ENCODE assay signal across 27 cellular contexts in the genomic region with DNA sequence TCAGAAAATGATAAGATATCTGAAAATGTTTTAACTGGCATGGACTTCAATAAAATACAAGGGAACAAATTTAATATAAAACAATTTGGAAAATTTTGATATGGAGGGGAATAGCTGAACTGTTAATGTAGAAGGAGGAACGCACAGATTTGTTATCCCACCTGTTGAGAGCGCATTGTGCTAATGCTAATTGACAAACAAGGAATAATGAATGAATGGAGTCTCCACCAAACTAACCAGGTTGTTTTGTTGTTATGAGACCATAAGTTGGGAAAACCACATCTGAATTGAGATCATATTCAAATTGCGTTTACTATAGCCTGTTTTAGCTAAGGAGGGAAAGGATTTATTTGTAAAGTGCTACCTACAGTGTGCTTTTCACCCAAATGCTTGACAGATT.
"Had no signal": no experiment of that assay in that cellular context is flagged by ENCODE, and none has a peak within 500 bp of the region (broad histone marks: within the 10 kb centered on the region; RNA-seq: fewer than 3 reads in every experiment).

No MANE protein-coding gene starts in this region.

- H3K4me3 ChIP-seq: esophagus squamous epithelium, heart right ventricle, left lung, ovary, psoas muscle, sigmoid colon, testis, tibial artery had no signal

- H3K27ac Mint-ChIP-seq: effector memory CD8-positive, alpha-beta T cell; naive thymus-derived CD4-positive, alpha-beta T cell; stimulated activated memory B cell treated with anti-CD40 and anti-IgM and Interleukin-4, amounts not matched to agents 10 μg/mL and 1 μg/mL and 100 μg/mL, for 72 hours; type B pancreatic cell had no signal

- ATAC-seq: effector memory CD8-positive, alpha-beta T cell; heart right ventricle; left cardiac atrium; left lung; naive thymus-derived CD4-positive, alpha-beta T cell; psoas muscle; right cardiac atrium; stimulated activated memory B cell treated with anti-CD40 and anti-IgM and Interleukin-4, amounts not matched to agents 10 μg/mL and 1 μg/mL and 100 μg/mL, for 72 hours; stimulated activated naive CD8-positive, alpha-beta T cell treated with anti-CD3 and anti-CD28 coated beads, Interleukin-15, Interleukin-2, amounts not matched to agents 100 U/mL and 50 U/mL, for 24 hours had no signal

- H3K9me3 Mint-ChIP-seq: nephron, type B pancreatic cell had no signal

- H3K4me1 ChIP-seq: heart right ventricle, left lung, psoas muscle, sigmoid colon, testis had no signal

- H3K27me3 Mint-ChIP-seq: effector memory CD8-positive, alpha-beta T cell; naive thymus-derived CD4-positive, alpha-beta T cell; stimulated activated memory B cell treated with anti-CD40 and anti-IgM and Interleukin-4, amounts not matched to agents 10 μg/mL and 1 μg/mL and 100 μg/mL, for 72 hours; type B pancreatic cell had no signal

- H3K36me3 ChIP-seq: esophagus squamous epithelium, heart right ventricle, left lung, ovary, sigmoid colon, tibial artery had no signal

- H3K4me3 Mint-ChIP-seq: effector memory CD8-positive, alpha-beta T cell; naive thymus-derived CD4-positive, alpha-beta T cell; nephron; stimulated activated memory B cell treated with anti-CD40 and anti-IgM and Interleukin-4, amounts not matched to agents 10 μg/mL and 1 μg/mL and 100 μg/mL, for 72 hours; type B pancreatic cell had no signal

- H3K27me3 ChIP-seq: esophagus squamous epithelium, heart right ventricle, left lung, ovary, sigmoid colon, testis, tibial artery had no signal

- H3K4me1 Mint-ChIP-seq: naive thymus-derived CD4-positive, alpha-beta T cell; stimulated activated memory B cell treated with anti-CD40 and anti-IgM and Interleukin-4, amounts not matched to agents 10 μg/mL and 1 μg/mL and 100 μg/mL, for 72 hours had no signal

- DNase-seq: cortex of kidney; effector memory CD8-positive, alpha-beta T cell; erythroblast; esophagus squamous epithelium; foreskin melanocyte; glutamatergic neuron; heart right ventricle; hippocampal formation; left cardiac atrium; left lung; mesenchymal stem cell; midbrain; naive thymus-derived CD4-positive, alpha-beta T cell; nucleus accumbens; ovary; posterior cingulate gyrus; psoas muscle; right cardiac atrium; sigmoid colon; stimulated activated CD4-positive, alpha-beta T cell treated with anti-CD3 and anti-CD28 coated beads, Interleukin-4, amount 100 ng/mL, for 4 hours; stimulated activated naive CD8-positive, alpha-beta T cell treated with anti-CD3 and anti-CD28 coated beads, Interleukin-15, Interleukin-2, amounts not matched to agents 100 U/mL and 50 U/mL, for 24 hours; substantia nigra; testis; tibial artery had no signal

- H3K27ac ChIP-seq: esophagus squamous epithelium, heart right ventricle, left lung, ovary, psoas muscle, sigmoid colon, testis, tibial artery had no signal

- H3K9me3 ChIP-seq: esophagus squamous epithelium, heart right ventricle, left lung, ovary, psoas muscle, sigmoid colon, testis, tibial artery had no signal

- H3K36me3 Mint-ChIP-seq: naive thymus-derived CD4-positive, alpha-beta T cell; stimulated activated memory B cell treated with anti-CD40 and anti-IgM and Interleukin-4, amounts not matched to agents 10 μg/mL and 1 μg/mL and 100 μg/mL, for 72 hours; type B pancreatic cell had no signal
